In genomic region chrX:16826207-16826606, GRCh38 we compare ENCODE assay signal across 8 cellular contexts.
DNase-seq lines count a peak whose midpoint lies in the region; ATAC-seq and TF ChIP-seq lines count a peak whose summit lies in the region.

No MANE protein-coding gene starts in this region.

- DNase-seq in DMS53 (lab: John Stamatoyannopoulos, UW): peak; percentile 72
- peak; percentile 27 for DNase-seq in glomerular visceral epithelial cell (ENCODE audit: extremely low spot score)
- peak; percentile 31 for DNase-seq in stromal cell of bone marrow (ENCODE audit: low read depth)
- no peak for DNase-seq in activated gamma-delta T cell (lab: John Stamatoyannopoulos, UW)

- no peak for ATAC-seq in GM18519 (IDR thresholded peaks at IDR 0.05; ENCODE audit: low FRiP score, unreplicated experiment)

- peak; percentile 53 for TF ChIP-seq CTCF in 22Rv1 (IDR thresholded peaks at IDR 0.05)
- peak; percentile 48 for TF ChIP-seq CTCF in LNCAP (IDR thresholded peaks at IDR 0.05)
- TF ChIP-seq CTCF in VCaP (conservative IDR thresholded peaks at IDR 0.05): peak; percentile 65

- H3K27ac ChIP-seq in 22Rv1: no peak overlapping the region
- H3K27ac ChIP-seq in VCaP: peak overlapping the region; percentile 41
